In the genomic region with DNA sequence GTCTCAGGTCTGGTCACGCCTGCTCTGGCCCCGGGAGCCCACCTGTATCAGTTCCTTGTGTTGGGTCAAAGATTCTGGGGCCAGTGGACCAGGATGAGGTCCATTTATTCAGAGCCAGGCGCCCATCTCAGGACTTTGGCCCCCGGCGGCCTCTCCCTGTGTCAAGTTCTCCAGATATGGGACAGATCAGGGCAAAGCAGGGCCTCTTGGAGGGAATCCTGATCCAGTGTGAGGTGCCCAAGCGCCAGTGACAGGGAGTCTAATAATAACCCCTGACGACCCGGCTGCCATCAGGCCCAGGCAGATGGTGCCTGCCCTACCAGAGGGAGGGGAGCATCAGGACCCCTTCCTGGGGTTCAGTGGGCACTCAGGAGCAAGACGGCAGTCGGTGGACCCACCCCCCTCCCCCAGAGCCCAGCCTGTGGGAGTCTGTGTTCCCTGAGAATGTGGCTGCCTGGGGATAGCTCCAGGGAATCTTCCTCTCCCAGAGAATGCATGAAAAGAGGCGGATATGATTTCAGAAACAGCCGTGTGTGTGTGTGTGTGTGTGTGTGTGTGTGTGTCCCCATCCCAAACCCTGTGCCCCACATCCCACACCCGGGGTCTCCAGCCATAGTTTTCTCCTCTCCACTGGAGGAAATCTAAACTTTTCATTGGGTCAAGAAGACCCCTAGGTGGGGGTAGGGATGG, we compare ENCODE assay signal across 10 cellular contexts. TPM values are rescaled to one million over a fixed set of nuclear protein-coding genes. Genes with fewer than 3 reads are reported as not detected.
DNase-seq lines count a peak whose midpoint lies in the region; ATAC-seq and TF ChIP-seq lines count a peak whose summit lies in the region.
"Had no signal": no experiment of that assay in that cellular context is flagged by ENCODE, and none has a peak within 500 bp of the region (broad histone marks: within the 10 kb centered on the region; RNA-seq: fewer than 3 reads in every experiment).

No MANE protein-coding gene starts in this region.

- H3K4me1 Mint-ChIP-seq in MCF 10A (ENCODE audit: insufficient read depth, unreplicated experiment) = peaks cover 22% of the 10 kb centered on the region
- H3K4me1 Mint-ChIP-seq in activated naive CD8-positive, alpha-beta T cell treated with anti-CD3 and anti-CD28 coated beads, Interleukin-2, amount 10 ng/mL, durations not matched to agents 7 days and 5 days = peaks cover 31% of the 10 kb centered on the region

- H3K36me3 ChIP-seq in breast epithelium (no peaks in the 10 kb centered on the region), tibial nerve (peaks cover 0 to 12% (median 0%) of the 10 kb centered on the region in 3 donors)

- POLR2A ChIA-PET in MCF 10A (lab: Yijun Ruan, JAX) = interaction anchor here (0.7 kb wide), 1 partner anchor 544 kb away, joined by 3 read pairs; no protein-coding TSS in a partner anchor
- POLR2A ChIA-PET in activated naive CD8-positive, alpha-beta T cell treated with anti-CD3 and anti-CD28 coated beads, Interleukin-2, amount 10 ng/mL, durations not matched to agents 7 days and 5 days (lab: Charles Lee) = interaction anchor here (1.8 kb wide), 1 partner anchor 15 kb away, joined by 7 read pairs; no protein-coding TSS in a partner anchor

- ATAC-seq in activated naive CD8-positive, alpha-beta T cell treated with anti-CD3 and anti-CD28 coated beads, Interleukin-2, amount 10 ng/mL, durations not matched to agents 7 days and 5 days (ENCODE audit: low read depth) = no peak
- no peak for ATAC-seq in HG02642 (IDR thresholded peaks at IDR 0.05; ENCODE audit: poor library complexity, unreplicated experiment)

- TF ChIP-seq EP300 in tibial nerve (IDR thresholded peaks at IDR 0.05) = no peak

- H3K4me3 ChIP-seq in breast epithelium (peak overlapping the region in 2 of 3 donors; percentile 62 to 75), tibial nerve (peak overlapping the region; percentile 49 to 68 (median 58))

- H3K27me3 Mint-ChIP-seq in MCF 10A (ENCODE audit: insufficient read depth, unreplicated experiment) = no peaks in the 10 kb centered on the region
- no peaks in the 10 kb centered on the region for H3K27me3 Mint-ChIP-seq in activated naive CD8-positive, alpha-beta T cell treated with anti-CD3 and anti-CD28 coated beads, Interleukin-2, amount 10 ng/mL, durations not matched to agents 7 days and 5 days

- no peak for TF ChIP-seq POLR2A in breast epithelium (IDR thresholded peaks at IDR 0.05)
- no peak for TF ChIP-seq POLR2A in tibial nerve (IDR thresholded peaks at IDR 0.05)

- no peak overlapping the region for H3K4me3 Mint-ChIP-seq in MCF 10A (ENCODE audit: unreplicated experiment)
- peak overlapping the region; percentile 85 for H3K4me3 Mint-ChIP-seq in activated naive CD8-positive, alpha-beta T cell treated with anti-CD3 and anti-CD28 coated beads, Interleukin-2, amount 10 ng/mL, durations not matched to agents 7 days and 5 days

- H3K9me3 Mint-ChIP-seq in MCF 10A (ENCODE audit: unreplicated experiment) = no peaks in the 10 kb centered on the region
- H3K9me3 Mint-ChIP-seq in activated naive CD8-positive, alpha-beta T cell treated with anti-CD3 and anti-CD28 coated beads, Interleukin-2, amount 10 ng/mL, durations not matched to agents 7 days and 5 days = no peaks in the 10 kb centered on the region

- peaks cover 31% of the 10 kb centered on the region for H3K36me3 Mint-ChIP-seq in MCF 10A (ENCODE audit: insufficient read depth, unreplicated experiment)
- peaks cover 7% of the 10 kb centered on the region for H3K36me3 Mint-ChIP-seq in activated naive CD8-positive, alpha-beta T cell treated with anti-CD3 and anti-CD28 coated beads, Interleukin-2, amount 10 ng/mL, durations not matched to agents 7 days and 5 days

- H3K27me3 ChIP-seq in breast epithelium (no peaks in the 10 kb centered on the region), tibial nerve (no peaks in the 10 kb centered on the region)

- intact Hi-C loops in breast epithelium (cut with DNase I; ENCODE audit: low total_unique reads) (no loop called here), MCF 10A (cut with micrococcal nuclease) (loop anchor here (5.0 kb wide), 1 partner anchor 68 kb away; no protein-coding TSS in a partner anchor)

- DNase-seq in breast epithelium (ENCODE audit: low spot score in 2 of 2) = no peak
- DNase-seq in MCF 10A (ENCODE audit: unreplicated experiment) = no peak
- no peak for DNase-seq in activated naive CD8-positive, alpha-beta T cell treated with anti-CD3 and anti-CD28 coated beads, Interleukin-2, amount 10 ng/mL, durations not matched to agents 7 days and 5 days
- DNase-seq in midbrain (lab: John Stamatoyannopoulos, UW) = peak; percentile 40
- no peak for DNase-seq in tibial nerve (ENCODE audit: low spot score in 2 of 2)
- no peak for DNase-seq in HuH-7 (ENCODE audit: low spot score)
- no peak for DNase-seq in NCI-H146 treated with DMSO at 0.1 percent for 48 hours (lab: John Stamatoyannopoulos, UW; ENCODE audit: unreplicated experiment)
- DNase-seq: T-helper 9 cell had no signal

- H3K4me1 ChIP-seq in breast epithelium (peaks cover 4 to 17% of the 10 kb centered on the region in 2 donors), tibial nerve (peaks cover 0 to 68% (median 33%) of the 10 kb centered on the region in 4 donors)

- H3K27ac ChIP-seq in breast epithelium = peak overlapping the region in 1 of 2 donors; percentile 70
- peak overlapping the region; percentile 66 to 89 (median 84) for H3K27ac ChIP-seq in tibial nerve

- 40 to 48% methylated on average over 11 to 13 of the region's 13 CpGs for WGBS in tibial nerve, 2 donors

- CTCF ChIA-PET in MCF 10A (lab: Yijun Ruan, JAX) = no interaction called here

- H3K27ac Mint-ChIP-seq in MCF 10A (ENCODE audit: low read depth, unreplicated experiment) = no peak overlapping the region
- H3K27ac Mint-ChIP-seq in activated naive CD8-positive, alpha-beta T cell treated with anti-CD3 and anti-CD28 coated beads, Interleukin-2, amount 10 ng/mL, durations not matched to agents 7 days and 5 days = peak overlapping the region; percentile 26

- no peaks in the 10 kb centered on the region for H3K9me3 ChIP-seq in breast epithelium
- no peaks in the 10 kb centered on the region for H3K9me3 ChIP-seq in tibial nerve

- no peak for TF ChIP-seq CTCF in breast epithelium (IDR thresholded peaks at IDR 0.05)
- no peak for TF ChIP-seq CTCF in MCF 10A (IDR thresholded peaks at IDR 0.05; ENCODE audit: unreplicated experiment)
- TF ChIP-seq CTCF in tibial nerve (IDR thresholded peaks at IDR 0.05) = no peak

- BruUV-seq in MCF 10A (replicated peaks; lab: Mats Ljungman, UMichigan) = no TSS peak

RNA-seq across cellular contexts. Expression of gene TTYH2, which starts 1.4 kb away (rescaled TPM):
- total RNA-seq in breast epithelium = 1 to 10 TPM; 4.2 to 5.9 (median 5.6) TPM
- total RNA-seq in MCF 10A (2022) = 0.12 and 0.66 TPM in 2 replicates
- total RNA-seq in activated naive CD8-positive, alpha-beta T cell treated with anti-CD3 and anti-CD28 coated beads, Interleukin-2, amount 10 ng/mL, durations not matched to agents 7 days and 5 days = 10 to 100 TPM; 10.9 to 11.2 TPM
- 10 to 100 TPM; 22.6 to 37.2 (median 26.4) TPM for total RNA-seq in tibial nerve

RNA-seq across cellular contexts. Expression of gene RPL38, which starts 11.3 kb away (rescaled TPM):
- total RNA-seq in breast epithelium (100 to 1,000 TPM; 304 to 570 (median 471) TPM), MCF 10A (2022) (1,197 and 1,378 TPM in 2 replicates), tibial nerve (100 to 1,000 TPM; 284 to 366 (median 363) TPM)
- 1,000 to 10,000 TPM; 1,138 to 1,179 TPM for total RNA-seq in activated naive CD8-positive, alpha-beta T cell treated with anti-CD3 and anti-CD28 coated beads, Interleukin-2, amount 10 ng/mL, durations not matched to agents 7 days and 5 days

RNA-seq across cellular contexts. Expression of gene DNAI2, which starts 59.2 kb away (rescaled TPM):
- total RNA-seq in breast epithelium (not detected), MCF 10A (2022) (not detected in 2 replicates), tibial nerve (under 1 TPM in 1 of 4 donors, not detected in 3; 0.60 TPM)
- total RNA-seq in activated naive CD8-positive, alpha-beta T cell treated with anti-CD3 and anti-CD28 coated beads, Interleukin-2, amount 10 ng/mL, durations not matched to agents 7 days and 5 days = 1 to 10 TPM; 1.2 to 1.6 TPM
- total RNA-seq: aorta had no signal
